In the genomic region with DNA sequence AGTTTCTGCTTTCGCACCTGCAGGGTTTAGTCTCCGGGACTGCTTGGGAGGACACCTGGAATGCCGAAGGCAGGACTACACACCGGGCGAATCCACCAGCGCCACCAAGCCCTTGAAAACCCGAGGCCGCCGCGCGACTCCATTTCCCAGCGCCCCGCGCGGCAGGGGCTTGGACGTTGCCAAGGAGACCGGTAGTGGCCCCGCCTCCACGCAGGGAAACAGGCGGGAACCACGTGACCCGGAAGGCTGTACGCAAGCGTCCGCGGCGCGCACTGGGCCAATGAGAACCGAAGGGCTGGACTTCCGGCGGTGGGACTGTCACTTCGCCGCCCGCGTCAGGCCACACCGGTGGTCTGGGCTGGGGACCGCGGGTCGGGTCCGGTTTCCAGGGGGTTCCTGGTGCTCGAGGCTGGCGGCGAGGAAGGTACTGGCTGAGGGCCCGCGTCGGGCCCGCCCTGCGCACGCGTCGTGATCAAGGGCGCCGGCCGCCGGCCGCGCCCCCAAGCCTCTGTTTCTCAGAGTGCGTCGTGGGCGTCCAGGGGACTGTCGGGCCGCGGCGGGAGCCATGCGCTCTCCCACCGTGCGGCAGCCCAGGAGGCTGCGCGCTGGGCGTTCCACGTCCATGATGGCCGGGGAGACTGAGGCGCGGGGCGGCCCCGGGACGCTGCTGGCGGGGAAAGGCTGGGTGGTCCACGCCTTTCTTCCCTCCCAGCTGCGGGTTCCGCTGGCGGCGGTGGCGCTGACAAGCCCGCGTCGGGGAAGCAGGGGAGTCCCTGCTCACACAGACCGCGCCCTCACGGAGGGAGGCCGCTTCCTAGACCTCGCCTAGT, we compare ENCODE assay signal across 1 cellular context.
TF ChIP-seq lines count a peak whose summit lies in the region.

Gene ZNF324, plus strand, starts transcription at position 321 of the 830 bp plus-strand sequence. CDS start 2,106 bp downstream, outside the sequence.

TF ChIP-seq in GM12878, 131 proteins besides CTCF, POLR2A, EP300 and RAD21 (continued from another document):
- TF ChIP-seq, protein P1, sequence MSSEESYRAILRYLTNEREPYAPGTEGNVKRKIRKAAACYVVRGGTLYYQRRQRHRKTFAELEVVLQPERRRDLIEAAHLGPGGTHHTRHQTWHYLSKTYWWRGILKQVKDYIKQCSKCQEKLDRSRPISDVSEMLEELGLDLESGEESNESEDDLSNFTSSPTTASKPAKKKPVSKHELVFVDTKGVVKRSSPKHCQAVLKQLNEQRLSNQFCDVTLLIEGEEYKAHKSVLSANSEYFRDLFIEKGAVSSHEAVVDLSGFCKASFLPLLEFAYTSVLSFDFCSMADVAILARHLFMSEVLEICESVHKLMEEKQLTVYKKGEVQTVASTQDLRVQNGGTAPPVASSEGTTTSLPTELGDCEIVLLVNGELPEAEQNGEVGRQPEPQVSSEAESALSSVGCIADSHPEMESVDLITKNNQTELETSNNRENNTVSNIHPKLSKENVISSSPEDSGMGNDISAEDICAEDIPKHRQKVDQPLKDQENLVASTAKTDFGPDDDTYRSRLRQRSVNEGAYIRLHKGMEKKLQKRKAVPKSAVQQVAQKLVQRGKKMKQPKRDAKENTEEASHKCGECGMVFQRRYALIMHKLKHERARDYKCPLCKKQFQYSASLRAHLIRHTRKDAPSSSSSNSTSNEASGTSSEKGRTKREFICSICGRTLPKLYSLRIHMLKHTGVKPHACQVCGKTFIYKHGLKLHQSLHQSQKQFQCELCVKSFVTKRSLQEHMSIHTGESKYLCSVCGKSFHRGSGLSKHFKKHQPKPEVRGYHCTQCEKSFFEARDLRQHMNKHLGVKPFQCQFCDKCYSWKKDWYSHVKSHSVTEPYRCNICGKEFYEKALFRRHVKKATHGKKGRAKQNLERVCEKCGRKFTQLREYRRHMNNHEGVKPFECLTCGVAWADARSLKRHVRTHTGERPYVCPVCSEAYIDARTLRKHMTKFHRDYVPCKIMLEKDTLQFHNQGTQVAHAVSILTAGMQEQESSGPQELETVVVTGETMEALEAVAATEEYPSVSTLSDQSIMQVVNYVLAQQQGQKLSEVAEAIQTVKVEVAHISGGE (CRISPR knock-in tag; IDR thresholded peaks at IDR 0.05): peak; percentile 34; the same call in 1 of the 2 replicates
- TF ChIP-seq FOXM1 (IDR thresholded peaks at IDR 0.05; ENCODE audit: low read depth, low read length) (no peak), NFXL1 (IDR thresholded peaks at IDR 0.05; ENCODE audit: borderline replicate concordance) (no peak), FOXK2 (IDR thresholded peaks at IDR 0.05) (peak; percentile 58; the same call in 1 of the 2 replicates), CHD4 (IDR thresholded peaks at IDR 0.05) (no peak), MYC (IDR thresholded peaks at IDR 0.05; ENCODE audit: insufficient read depth, insufficient read length, insufficient replicate concordance, low read length, severe bottlenecking) (no peak), SKIL (IDR thresholded peaks at IDR 0.05; ENCODE audit: low read depth, poor library complexity, severe bottlenecking) (no peak), ZNF24 (IDR thresholded peaks at IDR 0.05) (no peak), ZSCAN29 (IDR thresholded peaks at IDR 0.05) (no peak), RB1 (IDR thresholded peaks at IDR 0.05; ENCODE audit: borderline replicate concordance) (peak; percentile 89; the same call in 1 of the 2 replicates), NFIC (IDR thresholded peaks at IDR 0.05; ENCODE audit: low read depth, low read length) (no peak), ZNF217 (IDR thresholded peaks at IDR 0.05) (no peak), TCF7 (IDR thresholded peaks at IDR 0.05; ENCODE audit: borderline replicate concordance) (no peak)
- TF ChIP-seq, protein P2, sequence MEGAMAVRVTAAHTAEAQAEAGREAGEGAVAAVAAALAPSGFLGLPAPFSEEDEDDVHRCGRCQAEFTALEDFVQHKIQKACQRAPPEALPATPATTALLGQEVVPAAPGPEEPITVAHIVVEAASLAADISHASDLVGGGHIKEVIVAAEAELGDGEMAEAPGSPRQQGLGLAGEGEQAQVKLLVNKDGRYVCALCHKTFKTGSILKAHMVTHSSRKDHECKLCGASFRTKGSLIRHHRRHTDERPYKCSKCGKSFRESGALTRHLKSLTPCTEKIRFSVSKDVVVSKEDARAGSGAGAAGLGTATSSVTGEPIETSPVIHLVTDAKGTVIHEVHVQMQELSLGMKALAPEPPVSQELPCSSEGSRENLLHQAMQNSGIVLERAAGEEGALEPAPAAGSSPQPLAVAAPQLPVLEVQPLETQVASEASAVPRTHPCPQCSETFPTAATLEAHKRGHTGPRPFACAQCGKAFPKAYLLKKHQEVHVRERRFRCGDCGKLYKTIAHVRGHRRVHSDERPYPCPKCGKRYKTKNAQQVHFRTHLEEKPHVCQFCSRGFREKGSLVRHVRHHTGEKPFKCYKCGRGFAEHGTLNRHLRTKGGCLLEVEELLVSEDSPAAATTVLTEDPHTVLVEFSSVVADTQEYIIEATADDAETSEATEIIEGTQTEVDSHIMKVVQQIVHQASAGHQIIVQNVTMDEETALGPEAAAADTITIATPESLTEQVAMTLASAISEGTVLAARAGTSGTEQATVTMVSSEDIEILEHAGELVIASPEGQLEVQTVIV (IDR thresholded peaks at IDR 0.05; ENCODE audit: borderline replicate concordance, partially characterized antibody): peak; percentile 71
- TF ChIP-seq, protein P3, sequence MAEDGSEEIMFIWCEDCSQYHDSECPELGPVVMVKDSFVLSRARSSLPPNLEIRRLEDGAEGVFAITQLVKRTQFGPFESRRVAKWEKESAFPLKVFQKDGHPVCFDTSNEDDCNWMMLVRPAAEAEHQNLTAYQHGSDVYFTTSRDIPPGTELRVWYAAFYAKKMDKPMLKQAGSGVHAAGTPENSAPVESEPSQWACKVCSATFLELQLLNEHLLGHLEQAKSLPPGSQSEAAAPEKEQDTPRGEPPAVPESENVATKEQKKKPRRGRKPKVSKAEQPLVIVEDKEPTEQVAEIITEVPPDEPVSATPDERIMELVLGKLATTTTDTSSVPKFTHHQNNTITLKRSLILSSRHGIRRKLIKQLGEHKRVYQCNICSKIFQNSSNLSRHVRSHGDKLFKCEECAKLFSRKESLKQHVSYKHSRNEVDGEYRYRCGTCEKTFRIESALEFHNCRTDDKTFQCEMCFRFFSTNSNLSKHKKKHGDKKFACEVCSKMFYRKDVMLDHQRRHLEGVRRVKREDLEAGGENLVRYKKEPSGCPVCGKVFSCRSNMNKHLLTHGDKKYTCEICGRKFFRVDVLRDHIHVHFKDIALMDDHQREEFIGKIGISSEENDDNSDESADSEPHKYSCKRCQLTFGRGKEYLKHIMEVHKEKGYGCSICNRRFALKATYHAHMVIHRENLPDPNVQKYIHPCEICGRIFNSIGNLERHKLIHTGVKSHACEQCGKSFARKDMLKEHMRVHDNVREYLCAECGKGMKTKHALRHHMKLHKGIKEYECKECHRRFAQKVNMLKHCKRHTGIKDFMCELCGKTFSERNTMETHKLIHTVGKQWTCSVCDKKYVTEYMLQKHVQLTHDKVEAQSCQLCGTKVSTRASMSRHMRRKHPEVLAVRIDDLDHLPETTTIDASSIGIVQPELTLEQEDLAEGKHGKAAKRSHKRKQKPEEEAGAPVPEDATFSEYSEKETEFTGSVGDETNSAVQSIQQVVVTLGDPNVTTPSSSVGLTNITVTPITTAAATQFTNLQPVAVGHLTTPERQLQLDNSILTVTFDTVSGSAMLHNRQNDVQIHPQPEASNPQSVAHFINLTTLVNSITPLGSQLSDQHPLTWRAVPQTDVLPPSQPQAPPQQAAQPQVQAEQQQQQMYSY (CRISPR knock-in tag; IDR thresholded peaks at IDR 0.05): no peak
TF ChIP-seq in GM12878: peak in this region for 47.
